1 cellular context compared by ENCODE assay signal in genomic region chr6:33568826-33569570, GRCh38.
TF ChIP-seq lines count a peak whose summit lies in the region.

No MANE protein-coding gene starts in this region.

TF ChIP-seq in HepG2, 621 proteins besides CTCF, POLR2A, EP300 and RAD21:
- peak; percentile 24; the same call in 1 of the 2 replicates for TF ChIP-seq NR2F6 (IDR thresholded peaks at IDR 0.05)
- TF ChIP-seq NR2F6 (CRISPR knock-in tag; IDR thresholded peaks at IDR 0.05) = no peak
- TF ChIP-seq BRD4 (CRISPR knock-in tag; IDR thresholded peaks at IDR 0.05) = no peak
